18 cellular contexts compared by ENCODE assay signal in genomic region chr7:47256016-47256415, GRCh38.
"Had no signal": no experiment of that assay in that cellular context is flagged by ENCODE, and none has a peak within 500 bp of the region (broad histone marks: within the 10 kb centered on the region; RNA-seq: fewer than 3 reads in every experiment).

No MANE protein-coding gene starts in this region.

- H3K9me3 ChIP-seq: esophagus squamous epithelium, gastrocnemius medialis, left lung, psoas muscle, right lobe of liver, thoracic aorta, vagina had no signal

- H3K27ac ChIP-seq: esophagus squamous epithelium, gastrocnemius medialis, heart right ventricle, left lung, psoas muscle, right lobe of liver, spleen, thoracic aorta had no signal

- H3K36me3 Mint-ChIP-seq: activated naive CD8-positive, alpha-beta T cell had no signal

- DNase-seq: activated CD4-positive, alpha-beta memory T cell treated with anti-CD3 and anti-CD28 coated beads, Interleukin-2, amount 10 ng/mL, durations not matched to agents 7 days and 5 days; activated CD4-positive, alpha-beta T cell treated with anti-CD3 and anti-CD28 coated beads for 1 hour; activated gamma-delta T cell; activated T-cell treated with anti-CD3 and anti-CD28 coated beads, Interleukin-2, amount 50 U/mL, for 48 hours; aorta; esophagus squamous epithelium; gastrocnemius medialis; heart right ventricle; islet precursor cell; left lung; psoas muscle; right lobe of liver; spleen; stimulated activated CD4-positive, alpha-beta T cell treated with anti-CD3 and anti-CD28 coated beads, Interleukin-2, amount 100 ng/mL, for 24 hours; stimulated activated naive CD8-positive, alpha-beta T cell treated with anti-CD3 and anti-CD28 coated beads, Interleukin-15, Interleukin-2, amounts not matched to agents 100 U/mL and 50 U/mL, for 24 hours had no signal

- H3K4me3 ChIP-seq: esophagus squamous epithelium, gastrocnemius medialis, heart right ventricle, left lung, psoas muscle, right lobe of liver, spleen, thoracic aorta, vagina had no signal

- H3K9me3 Mint-ChIP-seq: activated CD4-positive, alpha-beta memory T cell treated with anti-CD3 and anti-CD28 coated beads, Interleukin-2, amount 10 ng/mL, durations not matched to agents 7 days and 5 days had no signal

- H3K27ac Mint-ChIP-seq: activated CD4-positive, alpha-beta memory T cell treated with anti-CD3 and anti-CD28 coated beads, Interleukin-2, amount 10 ng/mL, durations not matched to agents 7 days and 5 days; activated naive CD8-positive, alpha-beta T cell had no signal

- H3K27me3 ChIP-seq: esophagus squamous epithelium, gastrocnemius medialis, heart right ventricle, right lobe of liver, vagina had no signal

- H3K4me3 Mint-ChIP-seq: activated CD4-positive, alpha-beta memory T cell treated with anti-CD3 and anti-CD28 coated beads, Interleukin-2, amount 10 ng/mL, durations not matched to agents 7 days and 5 days had no signal

- ATAC-seq: gastrocnemius medialis; heart right ventricle; left lung; psoas muscle; right lobe of liver; stimulated activated naive CD8-positive, alpha-beta T cell treated with anti-CD3 and anti-CD28 coated beads, Interleukin-15, Interleukin-2, amounts not matched to agents 100 U/mL and 50 U/mL, for 24 hours had no signal

- H3K36me3 ChIP-seq: esophagus squamous epithelium, gastrocnemius medialis, heart right ventricle, left lung, right lobe of liver, spleen, thoracic aorta, vagina had no signal
